11 cellular contexts compared by ENCODE assay signal in genomic region chr17:41076788-41077187, GRCh38. TPM values are rescaled to one million over a fixed set of nuclear protein-coding genes. Genes with fewer than 3 reads are reported as not detected.
"Had no signal": no experiment of that assay in that cellular context is flagged by ENCODE, and none has a peak within 500 bp of the region (broad histone marks: within the 10 kb centered on the region; RNA-seq: fewer than 3 reads in every experiment).

No MANE protein-coding gene starts in this region.

- DNase-seq: GM23248, GOT3, H7, IMR-90, KBM-7 had no signal

- H3K36me3 ChIP-seq: HAP-1 had no signal

- FAIRE-seq: HTR-8/SVneo had no signal

- H3K9me3 ChIP-seq: HAP-1 had no signal

- ATAC-seq: HCT116 had no signal

- H3K4me3 ChIP-seq: GM23248, HAP-1 had no signal

- H3K4me2 ChIP-seq: KMS-11 had no signal

- H3K27ac ChIP-seq: GM23248, KMS-11 had no signal

- H3K9ac ChIP-seq: GM23248, KMS-11 had no signal

RNA-seq across cellular contexts. Expression of gene KRTAP4-7, which starts 7.2 kb away (rescaled TPM):
- total RNA-seq: GM23248, H4, H7, HT-29, IMR-90 had no signal
- polyA plus RNA-seq: GM23248, IMR-90 had no signal

RNA-seq across cellular contexts. Expression of gene KRTAP2-4, which starts 11.1 kb away (rescaled TPM):
- total RNA-seq: GM23248, H4, H7, HT-29, IMR-90 had no signal
- polyA plus RNA-seq: GM23248, IMR-90 had no signal

RNA-seq across cellular contexts. Expression of gene KRTAP2-3, which starts 16.9 kb away (rescaled TPM):
- total RNA-seq: H4, H7, HT-29 had no signal

RNA-seq across cellular contexts. Expression of gene KRTAP4-8, which starts 21.2 kb away (rescaled TPM):
- total RNA-seq: GM23248, H4, H7, HT-29, IMR-90 had no signal
- polyA plus RNA-seq: GM23248, IMR-90 had no signal

RNA-seq across cellular contexts. Expression of gene KRTAP2-2, which starts 21.8 kb away (rescaled TPM):
- total RNA-seq: GM23248, H4, H7, HT-29, IMR-90 had no signal
